1 cellular context compared by ENCODE assay signal in the genomic region with DNA sequence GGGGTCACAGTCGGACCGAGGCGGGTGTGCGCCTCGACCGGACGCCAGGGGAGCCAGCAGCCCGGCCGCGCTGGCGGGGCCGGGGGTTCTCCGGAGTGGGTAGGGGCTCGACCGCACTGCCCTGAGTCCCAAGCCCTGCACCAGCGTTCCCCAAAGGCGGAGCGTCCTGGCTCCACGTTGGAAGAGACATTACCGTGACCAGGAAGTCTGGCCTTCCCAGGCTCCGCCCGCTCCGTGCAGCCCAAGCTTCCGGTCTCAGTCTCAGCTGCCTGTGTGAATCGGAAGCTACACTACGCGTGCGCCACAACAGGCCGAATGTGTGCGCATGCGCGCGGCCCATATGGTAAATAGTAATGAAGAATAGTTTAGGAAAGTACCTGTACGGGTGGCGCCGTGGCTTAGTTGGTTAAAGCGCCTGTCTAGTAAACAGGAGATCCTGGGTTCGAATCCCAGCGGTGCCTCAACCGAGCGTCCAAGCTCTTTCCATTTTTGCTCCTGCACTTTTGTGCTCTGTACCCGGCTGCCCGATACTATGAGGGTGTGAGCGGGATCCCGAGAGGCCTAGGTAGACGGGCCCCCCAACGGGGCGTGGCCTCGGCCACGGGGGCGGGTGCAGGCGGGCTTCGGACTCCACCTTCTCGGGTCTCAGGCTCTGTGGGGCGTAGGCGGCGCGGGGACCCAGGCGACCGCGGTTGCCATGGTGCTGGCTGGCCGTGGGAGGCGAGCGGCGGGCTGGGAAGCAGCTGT.
A peak's percentile ranks its signal among the peaks of the same experiment; 100 is the strongest.
TF ChIP-seq lines count a peak whose summit lies in the region.

No MANE protein-coding gene starts in this region.

TF ChIP-seq in IMR-90, 13 proteins besides CTCF, POLR2A, EP300 and RAD21 (continued from another document):
- TF ChIP-seq, protein P1, sequence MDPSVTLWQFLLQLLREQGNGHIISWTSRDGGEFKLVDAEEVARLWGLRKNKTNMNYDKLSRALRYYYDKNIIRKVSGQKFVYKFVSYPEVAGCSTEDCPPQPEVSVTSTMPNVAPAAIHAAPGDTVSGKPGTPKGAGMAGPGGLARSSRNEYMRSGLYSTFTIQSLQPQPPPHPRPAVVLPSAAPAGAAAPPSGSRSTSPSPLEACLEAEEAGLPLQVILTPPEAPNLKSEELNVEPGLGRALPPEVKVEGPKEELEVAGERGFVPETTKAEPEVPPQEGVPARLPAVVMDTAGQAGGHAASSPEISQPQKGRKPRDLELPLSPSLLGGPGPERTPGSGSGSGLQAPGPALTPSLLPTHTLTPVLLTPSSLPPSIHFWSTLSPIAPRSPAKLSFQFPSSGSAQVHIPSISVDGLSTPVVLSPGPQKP (IDR thresholded peaks at IDR 0.05; ENCODE audit: borderline replicate concordance, low read depth, low read length): no peak
- TF ChIP-seq MXI1 (IDR thresholded peaks at IDR 0.05; ENCODE audit: borderline replicate concordance, low read depth, low read length): peak; percentile 80
- peak; percentile 96 for TF ChIP-seq FOS (IDR thresholded peaks at IDR 0.05; ENCODE audit: low read depth, low read length)
- TF ChIP-seq BHLHE40 (IDR thresholded peaks at IDR 0.05; ENCODE audit: low read depth, low read length): 0 out of 2 replicates have a peak, but pooled peaks have one; percentile 37
- TF ChIP-seq NFE2L2 (IDR thresholded peaks at IDR 0.05; ENCODE audit: low read depth, low read length): no peak
- TF ChIP-seq CEBPB (IDR thresholded peaks at IDR 0.05; ENCODE audit: low read depth, low read length): no peak
- peak; percentile 77; the same call in 1 of the 2 replicates for TF ChIP-seq CHD1 (IDR thresholded peaks at IDR 0.05; ENCODE audit: low read depth, low read length)
- TF ChIP-seq RCOR1 (IDR thresholded peaks at IDR 0.05; ENCODE audit: insufficient replicate concordance, low read length): no peak
- no peak for TF ChIP-seq RFX5 (IDR thresholded peaks at IDR 0.05; ENCODE audit: low read depth, low read length)
